8 cellular contexts compared by ENCODE assay signal in the genomic region with DNA sequence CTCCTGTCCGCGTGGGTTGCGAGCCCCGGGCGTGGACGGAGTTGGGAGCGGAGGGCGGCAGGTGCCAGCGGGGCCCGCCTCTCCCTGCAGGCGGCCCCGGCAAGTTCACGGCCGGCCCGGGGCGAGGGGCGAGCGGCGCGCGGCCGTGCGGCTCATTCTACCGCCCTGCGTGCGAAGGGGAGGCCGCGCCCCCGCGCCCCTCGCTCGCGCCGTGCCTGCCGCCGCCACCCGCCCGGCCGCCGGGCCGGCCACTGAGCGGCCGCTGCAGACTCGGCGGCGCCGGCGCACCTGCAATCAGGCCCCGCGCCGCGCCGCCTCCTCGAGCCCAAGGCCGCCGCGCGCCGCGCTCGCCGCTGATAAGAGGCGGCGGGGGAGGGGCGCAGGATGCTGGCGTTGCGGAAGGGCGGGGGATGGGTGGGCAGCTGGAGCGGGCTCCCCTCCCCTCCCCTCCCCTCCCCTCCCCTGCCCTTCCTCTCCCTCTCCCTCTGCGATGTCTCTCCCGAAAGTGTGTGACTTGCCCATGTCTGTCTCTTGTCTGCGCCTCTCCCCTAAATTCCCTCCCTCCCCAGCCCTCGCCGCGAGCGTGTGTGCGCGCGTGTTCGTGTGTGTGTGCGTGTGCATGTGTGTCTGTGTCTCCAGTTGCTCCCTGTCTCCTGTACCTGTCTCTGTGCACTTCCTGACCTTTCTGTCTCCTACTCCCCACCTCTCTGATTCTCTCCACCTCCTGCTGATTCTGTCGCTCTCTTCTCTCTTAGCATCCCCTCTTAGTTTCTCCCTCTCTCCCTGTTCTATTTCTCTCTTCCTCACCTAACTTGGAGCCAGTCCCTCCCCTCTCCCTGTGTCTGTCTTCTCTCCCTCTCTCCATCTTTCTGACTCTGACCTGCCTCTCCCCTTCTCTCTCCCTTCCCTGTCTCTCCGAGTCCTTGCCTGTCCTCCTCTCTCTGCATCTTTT.
DNase-seq lines count a peak whose midpoint lies in the region; ATAC-seq and TF ChIP-seq lines count a peak whose summit lies in the region.

No MANE protein-coding gene starts in this region.

- no peak overlapping the region for H3K27ac Mint-ChIP-seq in osteocyte (ENCODE audit: unreplicated experiment)

- H3K4me1 Mint-ChIP-seq in osteocyte (ENCODE audit: unreplicated experiment): peaks cover 9% of the 10 kb centered on the region

- peak overlapping the region; percentile 52 to 75 (median 64); a peak in 20 of 22 replicates for H3K9ac ChIP-seq in BLaER1 treated with 17β-estradiol and CSF1 and Interleukin-3, amounts not matched to agents 10 nM and 100 nM

- CTCF ChIA-PET in HEK293T (lab: Yijun Ruan, JAX): no interaction called here

- H3K4me3 ChIP-seq in BLaER1 treated with 17β-estradiol and CSF1 and Interleukin-3, amounts not matched to agents 10 nM and 100 nM: peak overlapping the region; percentile 52 to 73 (median 63)
- no peak overlapping the region for H3K4me3 ChIP-seq in SJCRH30

- peaks cover 5 to 29% (median 12%) of the 10 kb centered on the region in 11 experiments; a peak in 18 of 22 replicates for H3K27me3 ChIP-seq in BLaER1 treated with 17β-estradiol and CSF1 and Interleukin-3, amounts not matched to agents 10 nM and 100 nM
- peaks cover 20% of the 10 kb centered on the region for H3K27me3 ChIP-seq in foreskin keratinocyte
- H3K27me3 ChIP-seq in SJCRH30: no peaks in the 10 kb centered on the region

- H3K4me3 Mint-ChIP-seq in osteocyte (ENCODE audit: unreplicated experiment): peak overlapping the region; percentile 72

- H3K9me3 ChIP-seq in BLaER1 treated with 17β-estradiol and CSF1 and Interleukin-3, amounts not matched to agents 10 nM and 100 nM (replicated peaks in 1 of 11): no peaks in the 10 kb centered on the region
- H3K9me3 ChIP-seq in SJCRH30 (replicated peaks): no peaks in the 10 kb centered on the region

- peaks cover 0 to 6% (median 0%) of the 10 kb centered on the region in 11 experiments; a peak in 1 of 22 replicates for H4K20me1 ChIP-seq in BLaER1 treated with 17β-estradiol and CSF1 and Interleukin-3, amounts not matched to agents 10 nM and 100 nM

- POLR2A ChIA-PET in HEK293T (lab: Yijun Ruan, JAX): no interaction called here

- DNase-seq in HEK293T (ENCODE audit: extremely low spot score): peak; percentile 49
- peak; percentile 26 for DNase-seq in RPMI8226
- no peak for DNase-seq in foreskin keratinocyte
- no peak for DNase-seq in osteocyte (ENCODE audit: extremely low spot score, unreplicated experiment)
- no peak for DNase-seq in inferior parietal cortex (ENCODE audit: extremely low spot score)
- DNase-seq in SJCRH30: no peak

- H3K4me2 ChIP-seq in BLaER1 treated with 17β-estradiol and CSF1 and Interleukin-3, amounts not matched to agents 10 nM and 100 nM: peak overlapping the region; percentile 92 to 99 (median 98)

- no peaks in the 10 kb centered on the region for H3K36me3 Mint-ChIP-seq in osteocyte (ENCODE audit: unreplicated experiment)

- ATAC-seq in foreskin keratinocyte (peak; percentile 85), GM19455 (IDR thresholded peaks at IDR 0.05; ENCODE audit: unreplicated experiment) (no peak)

- peaks cover 20% of the 10 kb centered on the region for H3K27me3 Mint-ChIP-seq in osteocyte (ENCODE audit: unreplicated experiment)

- H3K4me1 ChIP-seq in BLaER1 treated with 17β-estradiol and CSF1 and Interleukin-3, amounts not matched to agents 10 nM and 100 nM: peaks cover 0 to 20% (median 16%) of the 10 kb centered on the region in 10 experiments; a peak in 16 of 20 replicates
- H3K4me1 ChIP-seq in foreskin keratinocyte (no peaks in the 10 kb centered on the region), SJCRH30 (no peaks in the 10 kb centered on the region)

- peaks cover 4% of the 10 kb centered on the region for H3K9me3 Mint-ChIP-seq in osteocyte (ENCODE audit: unreplicated experiment)

- H3K36me3 ChIP-seq in BLaER1 treated with 17β-estradiol and CSF1 and Interleukin-3, amounts not matched to agents 10 nM and 100 nM: no peaks in the 10 kb centered on the region
- H3K36me3 ChIP-seq in SJCRH30: no peaks in the 10 kb centered on the region

- peak overlapping the region in 6 of 11 experiments; percentile 8 to 58 (median 44); a peak in 8 of 22 replicates for H3K27ac ChIP-seq in BLaER1 treated with 17β-estradiol and CSF1 and Interleukin-3, amounts not matched to agents 10 nM and 100 nM
- H3K27ac ChIP-seq in foreskin keratinocyte (no peak overlapping the region), SJCRH30 (no peak overlapping the region)

- TF ChIP-seq CTCF in foreskin keratinocyte (conservative IDR thresholded peaks at IDR 0.05) (no peak), osteocyte (IDR thresholded peaks at IDR 0.05) (no peak)

TF ChIP-seq in HEK293T, 16 proteins besides CTCF, POLR2A, EP300 and RAD21:
- TF ChIP-seq HDGF (IDR thresholded peaks at IDR 0.05; ENCODE audit: borderline replicate concordance) (no peak), ARNT (IDR thresholded peaks at IDR 0.05) (peak; percentile 73)

Comparison
In these comparisons a context has a peak if more than half of its experiments do, and no peak if none do; other contexts are left out.
1. H3K27ac ChIP-seq: peak in BLaER1 treated with 17β-estradiol and CSF1 and Interleukin-3, amounts not matched to agents 10 nM and 100 nM (6 of 11); none in foreskin keratinocyte (single experiment) and SJCRH30 (single experiment).
2. DNase-seq: peak in HEK293T (single experiment) and RPMI8226 (single experiment); none in foreskin keratinocyte (0 of 2), osteocyte (single experiment), inferior parietal cortex (single experiment) and SJCRH30 (0 of 2).